ENCODE assay signal across 1 cellular context in the genomic region with DNA sequence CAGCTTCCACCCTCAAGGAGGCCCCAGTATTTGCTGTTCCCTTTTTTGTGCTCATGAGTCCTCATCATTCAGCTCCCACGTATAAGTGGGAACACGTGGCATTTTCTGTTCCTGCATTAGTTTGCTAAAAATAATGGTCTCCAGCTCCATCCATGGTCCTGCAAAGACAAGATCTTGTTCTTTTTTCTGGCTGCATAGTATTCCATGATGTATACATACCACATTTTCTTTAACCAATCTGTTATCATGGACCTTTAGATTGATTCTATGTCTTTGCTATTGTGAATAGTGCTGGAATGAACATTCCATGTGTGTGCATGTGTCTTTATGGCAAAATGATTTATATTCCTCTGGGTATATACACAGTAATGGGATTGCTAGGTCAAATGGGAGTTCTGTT.
TF ChIP-seq lines count a peak whose summit lies in the region.

No MANE protein-coding gene starts in this region.

TF ChIP-seq in H1, 55 proteins besides CTCF, POLR2A, EP300 and RAD21:
- TF ChIP-seq RXRA (IDR thresholded peaks at IDR 0.05; ENCODE audit: insufficient read depth, low read depth, low read length) (no peak), POLR2AphosphoS5 (IDR thresholded peaks at IDR 0.05; ENCODE audit: low read depth, low read length) (no peak), SIN3A (conservative IDR thresholded peaks at IDR 0.05 in 1 of 2, IDR thresholded peaks at IDR 0.05 in 1 of 2; ENCODE audit: low read depth in 1 of 2, low read length in 2 of 2) (no peak), NANOG (IDR thresholded peaks at IDR 0.05; ENCODE audit: insufficient read depth, low read depth, low read length, poor library complexity, severe bottlenecking) (no peak), NRF1 (IDR thresholded peaks at IDR 0.05; ENCODE audit: low read depth, low read length) (no peak), KDM1A (IDR thresholded peaks at IDR 0.05; ENCODE audit: borderline replicate concordance, low read length) (0 out of 2 replicates have a peak, but pooled peaks have one; percentile 25)
- TF ChIP-seq, protein P1, sequence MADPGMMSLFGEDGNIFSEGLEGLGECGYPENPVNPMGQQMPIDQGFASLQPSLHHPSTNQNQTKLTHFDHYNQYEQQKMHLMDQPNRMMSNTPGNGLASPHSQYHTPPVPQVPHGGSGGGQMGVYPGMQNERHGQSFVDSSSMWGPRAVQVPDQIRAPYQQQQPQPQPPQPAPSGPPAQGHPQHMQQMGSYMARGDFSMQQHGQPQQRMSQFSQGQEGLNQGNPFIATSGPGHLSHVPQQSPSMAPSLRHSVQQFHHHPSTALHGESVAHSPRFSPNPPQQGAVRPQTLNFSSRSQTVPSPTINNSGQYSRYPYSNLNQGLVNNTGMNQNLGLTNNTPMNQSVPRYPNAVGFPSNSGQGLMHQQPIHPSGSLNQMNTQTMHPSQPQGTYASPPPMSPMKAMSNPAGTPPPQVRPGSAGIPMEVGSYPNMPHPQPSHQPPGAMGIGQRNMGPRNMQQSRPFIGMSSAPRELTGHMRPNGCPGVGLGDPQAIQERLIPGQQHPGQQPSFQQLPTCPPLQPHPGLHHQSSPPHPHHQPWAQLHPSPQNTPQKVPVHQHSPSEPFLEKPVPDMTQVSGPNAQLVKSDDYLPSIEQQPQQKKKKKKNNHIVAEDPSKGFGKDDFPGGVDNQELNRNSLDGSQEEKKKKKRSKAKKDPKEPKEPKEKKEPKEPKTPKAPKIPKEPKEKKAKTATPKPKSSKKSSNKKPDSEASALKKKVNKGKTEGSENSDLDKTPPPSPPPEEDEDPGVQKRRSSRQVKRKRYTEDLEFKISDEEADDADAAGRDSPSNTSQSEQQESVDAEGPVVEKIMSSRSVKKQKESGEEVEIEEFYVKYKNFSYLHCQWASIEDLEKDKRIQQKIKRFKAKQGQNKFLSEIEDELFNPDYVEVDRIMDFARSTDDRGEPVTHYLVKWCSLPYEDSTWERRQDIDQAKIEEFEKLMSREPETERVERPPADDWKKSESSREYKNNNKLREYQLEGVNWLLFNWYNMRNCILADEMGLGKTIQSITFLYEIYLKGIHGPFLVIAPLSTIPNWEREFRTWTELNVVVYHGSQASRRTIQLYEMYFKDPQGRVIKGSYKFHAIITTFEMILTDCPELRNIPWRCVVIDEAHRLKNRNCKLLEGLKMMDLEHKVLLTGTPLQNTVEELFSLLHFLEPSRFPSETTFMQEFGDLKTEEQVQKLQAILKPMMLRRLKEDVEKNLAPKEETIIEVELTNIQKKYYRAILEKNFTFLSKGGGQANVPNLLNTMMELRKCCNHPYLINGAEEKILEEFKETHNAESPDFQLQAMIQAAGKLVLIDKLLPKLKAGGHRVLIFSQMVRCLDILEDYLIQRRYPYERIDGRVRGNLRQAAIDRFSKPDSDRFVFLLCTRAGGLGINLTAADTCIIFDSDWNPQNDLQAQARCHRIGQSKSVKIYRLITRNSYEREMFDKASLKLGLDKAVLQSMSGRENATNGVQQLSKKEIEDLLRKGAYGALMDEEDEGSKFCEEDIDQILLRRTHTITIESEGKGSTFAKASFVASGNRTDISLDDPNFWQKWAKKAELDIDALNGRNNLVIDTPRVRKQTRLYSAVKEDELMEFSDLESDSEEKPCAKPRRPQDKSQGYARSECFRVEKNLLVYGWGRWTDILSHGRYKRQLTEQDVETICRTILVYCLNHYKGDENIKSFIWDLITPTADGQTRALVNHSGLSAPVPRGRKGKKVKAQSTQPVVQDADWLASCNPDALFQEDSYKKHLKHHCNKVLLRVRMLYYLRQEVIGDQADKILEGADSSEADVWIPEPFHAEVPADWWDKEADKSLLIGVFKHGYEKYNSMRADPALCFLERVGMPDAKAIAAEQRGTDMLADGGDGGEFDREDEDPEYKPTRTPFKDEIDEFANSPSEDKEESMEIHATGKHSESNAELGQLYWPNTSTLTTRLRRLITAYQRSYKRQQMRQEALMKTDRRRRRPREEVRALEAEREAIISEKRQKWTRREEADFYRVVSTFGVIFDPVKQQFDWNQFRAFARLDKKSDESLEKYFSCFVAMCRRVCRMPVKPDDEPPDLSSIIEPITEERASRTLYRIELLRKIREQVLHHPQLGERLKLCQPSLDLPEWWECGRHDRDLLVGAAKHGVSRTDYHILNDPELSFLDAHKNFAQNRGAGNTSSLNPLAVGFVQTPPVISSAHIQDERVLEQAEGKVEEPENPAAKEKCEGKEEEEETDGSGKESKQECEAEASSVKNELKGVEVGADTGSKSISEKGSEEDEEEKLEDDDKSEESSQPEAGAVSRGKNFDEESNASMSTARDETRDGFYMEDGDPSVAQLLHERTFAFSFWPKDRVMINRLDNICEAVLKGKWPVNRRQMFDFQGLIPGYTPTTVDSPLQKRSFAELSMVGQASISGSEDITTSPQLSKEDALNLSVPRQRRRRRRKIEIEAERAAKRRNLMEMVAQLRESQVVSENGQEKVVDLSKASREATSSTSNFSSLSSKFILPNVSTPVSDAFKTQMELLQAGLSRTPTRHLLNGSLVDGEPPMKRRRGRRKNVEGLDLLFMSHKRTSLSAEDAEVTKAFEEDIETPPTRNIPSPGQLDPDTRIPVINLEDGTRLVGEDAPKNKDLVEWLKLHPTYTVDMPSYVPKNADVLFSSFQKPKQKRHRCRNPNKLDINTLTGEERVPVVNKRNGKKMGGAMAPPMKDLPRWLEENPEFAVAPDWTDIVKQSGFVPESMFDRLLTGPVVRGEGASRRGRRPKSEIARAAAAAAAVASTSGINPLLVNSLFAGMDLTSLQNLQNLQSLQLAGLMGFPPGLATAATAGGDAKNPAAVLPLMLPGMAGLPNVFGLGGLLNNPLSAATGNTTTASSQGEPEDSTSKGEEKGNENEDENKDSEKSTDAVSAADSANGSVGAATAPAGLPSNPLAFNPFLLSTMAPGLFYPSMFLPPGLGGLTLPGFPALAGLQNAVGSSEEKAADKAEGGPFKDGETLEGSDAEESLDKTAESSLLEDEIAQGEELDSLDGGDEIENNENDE (IDR thresholded peaks at IDR 0.05; ENCODE audit: insufficient replicate concordance, low read length) = no peak
